In the genomic region with DNA sequence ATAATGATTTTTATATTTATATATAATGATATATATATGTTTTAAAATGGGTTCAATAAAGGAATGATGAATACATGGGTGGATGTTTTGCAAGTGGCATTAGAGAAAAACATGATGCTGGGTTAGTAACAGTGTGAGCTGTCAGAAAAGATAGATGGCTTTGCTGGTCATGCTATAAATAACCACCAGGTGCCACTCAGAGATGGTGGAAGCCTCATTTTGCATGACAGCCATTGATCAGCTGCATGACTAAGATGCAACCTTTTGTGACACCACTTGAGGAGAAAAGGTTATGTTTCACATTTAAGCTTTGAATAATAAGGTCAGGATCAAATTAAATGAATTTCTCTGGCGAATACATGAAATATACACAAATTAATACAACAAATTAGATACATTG, we compare ENCODE assay signal across 9 cellular contexts.
A peak's percentile ranks its signal among the peaks of the same experiment; 100 is the strongest.
DNase-seq lines count a peak whose midpoint lies in the region; ATAC-seq, FAIRE-seq and TF ChIP-seq lines count a peak whose summit lies in the region.
"Had no signal": no experiment of that assay in that cellular context is flagged by ENCODE, and none has a peak within 500 bp of the region (broad histone marks: within the 10 kb centered on the region; RNA-seq: fewer than 3 reads in every experiment).

No MANE protein-coding gene starts in this region.

- no peak overlapping the region for H4K8ac ChIP-seq in H9 (replicated peaks; ENCODE audit: insufficient read length, low read depth, low read length)

- H4K20me1 ChIP-seq in H9 (ENCODE audit: control insufficient read depth, insufficient read depth, insufficient read length) (no peaks in the 10 kb centered on the region), hepatocyte (ENCODE audit: insufficient read depth, poor library complexity, severe bottlenecking) (no peaks in the 10 kb centered on the region)

- H3K79me1 ChIP-seq in H9 (ENCODE audit: insufficient read depth, low read depth, low read length, poor library complexity, severe bottlenecking) = no peaks in the 10 kb centered on the region

- TF ChIP-seq CTCF in GM12872 (IDR thresholded peaks at IDR 0.05; ENCODE audit: insufficient read depth, low read depth, low read length) (peak; percentile 27; the same call in 1 of the 3 replicates), H9 (conservative IDR thresholded peaks at IDR 0.05) (peak; percentile 69), hepatocyte (IDR thresholded peaks at IDR 0.05; ENCODE audit: poor library complexity) (peak; percentile 22)

- H2BK20ac ChIP-seq in H9 (ENCODE audit: low read depth, low read length, poor library complexity, severe bottlenecking) = no peak overlapping the region

- H3K9me3 ChIP-seq in H9 (ENCODE audit: control insufficient read depth, low read depth, low read length) (no peaks in the 10 kb centered on the region), hepatocyte (ENCODE audit: low read depth) (no peaks in the 10 kb centered on the region), right cardiac atrium (ENCODE audit: control insufficient read depth, low read length) (no peaks in the 10 kb centered on the region)

- H3K79me2 ChIP-seq in H9 (ENCODE audit: insufficient read depth, low read length) (no peaks in the 10 kb centered on the region), hepatocyte (no peaks in the 10 kb centered on the region)

- H3K27ac ChIP-seq in H9 (ENCODE audit: insufficient read length, low read depth, low read length) = no peak overlapping the region
- no peak overlapping the region for H3K27ac ChIP-seq in hepatocyte
- no peak overlapping the region for H3K27ac ChIP-seq in right cardiac atrium (ENCODE audit: low read length)

- H2BK12ac ChIP-seq in H9 (ENCODE audit: insufficient read length, low read depth, low read length) = no peak overlapping the region

- no peak overlapping the region for H3K23ac ChIP-seq in H9 (ENCODE audit: insufficient read length, low read depth, low read length)

- no peak overlapping the region for H4K5ac ChIP-seq in H9 (ENCODE audit: insufficient read length, low read depth, low read length)

- no peak for ATAC-seq in activated T-cell treated with anti-CD3 and anti-CD28 coated beads, Interleukin-2, amount 50 U/mL, for 72 hours (replicated peaks in 1 of 2)
- no peak for ATAC-seq in right cardiac atrium
- ATAC-seq: stimulated activated memory B cell treated with anti-CD40 and anti-IgM and Interleukin-4, amounts not matched to agents 10 μg/mL and 1 μg/mL and 100 μg/mL, for 72 hours had no signal

- H2BK15ac ChIP-seq in H9 (ENCODE audit: low read depth, low read length) = no peak overlapping the region

- H3K4me2 ChIP-seq in H9 (ENCODE audit: insufficient read depth, insufficient read length, low read length) = no peak overlapping the region
- H3K4me2 ChIP-seq in hepatocyte = no peak overlapping the region

- H3K9me2 ChIP-seq in hepatocyte (replicated peaks; ENCODE audit: insufficient read depth) = no peaks in the 10 kb centered on the region

- H3K4me3 ChIP-seq in hepatocyte (no peak overlapping the region), right cardiac atrium (ENCODE audit: low read length) (no peak overlapping the region)

- H3K56ac ChIP-seq in H9 (ENCODE audit: insufficient read length, low read depth, low read length) = no peak overlapping the region

- peaks cover 2 to 4% of the 10 kb centered on the region in 2 experiments; a peak in 1 of 4 replicates for H3K4me1 Mint-ChIP-seq in H9
- no peaks in the 10 kb centered on the region for H3K4me1 Mint-ChIP-seq in activated T-cell treated with anti-CD3 and anti-CD28 coated beads, Interleukin-2, amount 50 U/mL, for 72 hours (ENCODE audit: low read depth)
- H3K4me1 Mint-ChIP-seq: stimulated activated memory B cell treated with anti-CD40 and anti-IgM and Interleukin-4, amounts not matched to agents 10 μg/mL and 1 μg/mL and 100 μg/mL, for 72 hours had no signal

- H3K27me3 Mint-ChIP-seq in H9 (ENCODE audit: low read depth) = no peaks in the 10 kb centered on the region
- H3K27me3 Mint-ChIP-seq in activated T-cell treated with anti-CD3 and anti-CD28 coated beads, Interleukin-2, amount 50 U/mL, for 72 hours (ENCODE audit: low read depth) = no peaks in the 10 kb centered on the region
- H3K27me3 Mint-ChIP-seq: stimulated activated memory B cell treated with anti-CD40 and anti-IgM and Interleukin-4, amounts not matched to agents 10 μg/mL and 1 μg/mL and 100 μg/mL, for 72 hours had no signal

- H3K9ac ChIP-seq in H9 (ENCODE audit: extremely low read depth, insufficient read length, low read length) = no peak overlapping the region

- H2AFZ ChIP-seq in H9 (ENCODE audit: low read length) = no peak overlapping the region
- H2AFZ ChIP-seq in hepatocyte = no peak overlapping the region

- H3K36me3 Mint-ChIP-seq in H9 (ENCODE audit: insufficient read depth in 1 of 3, low read depth in 3 of 3) = no peaks in the 10 kb centered on the region
- no peaks in the 10 kb centered on the region for H3K36me3 Mint-ChIP-seq in activated T-cell treated with anti-CD3 and anti-CD28 coated beads, Interleukin-2, amount 50 U/mL, for 72 hours (ENCODE audit: insufficient read depth in 2 of 2)
- H3K36me3 Mint-ChIP-seq: stimulated activated memory B cell treated with anti-CD40 and anti-IgM and Interleukin-4, amounts not matched to agents 10 μg/mL and 1 μg/mL and 100 μg/mL, for 72 hours had no signal

- H3T11ph ChIP-seq in H9 (ENCODE audit: low read length) = no peak overlapping the region

- WGBS in H9 (ENCODE audit: extremely low coverage, insufficient read length, low lambda C conversion rate) = no CpG with 5 or more reads among the region's 1 CpG
- 32% methylated on average over 1 of the region's 1 CpG for WGBS in hepatocyte (ENCODE audit: low lambda C conversion rate, missing lambda C conversion rate)
- 86% methylated on average over 1 of the region's 1 CpG for WGBS in right cardiac atrium

- no peaks in the 10 kb centered on the region for H3K27me3 ChIP-seq in H9 (ENCODE audit: insufficient read depth, low read length)
- H3K27me3 ChIP-seq in hepatocyte = no peaks in the 10 kb centered on the region
- H3K27me3 ChIP-seq in right cardiac atrium (ENCODE audit: control insufficient read depth, insufficient read depth) = no peaks in the 10 kb centered on the region

- DNase-seq in H9 (peak; percentile 37), NCI-H146 treated with DMSO at 0.1 percent for 48 hours (lab: John Stamatoyannopoulos, UW; ENCODE audit: unreplicated experiment) (peak; percentile 43), hepatocyte (ENCODE audit: low spot score) (peak; percentile 6), urothelium cell line (ENCODE audit: low spot score) (no peak), AG08396 (ENCODE audit: low spot score) (no peak), right cardiac atrium (no peak)
- DNase-seq in activated T-cell treated with anti-CD3 and anti-CD28 coated beads, Interleukin-2, amount 50 U/mL, for 72 hours = no peak

- no peak for FAIRE-seq in urothelium cell line (lab: Jason Lieb, UNC)

- no peak overlapping the region for H2AK5ac ChIP-seq in H9 (ENCODE audit: insufficient read length, low read length)

- H4K91ac ChIP-seq in H9 (ENCODE audit: insufficient read length, low read depth, low read length) = no peak overlapping the region

- H3K27ac Mint-ChIP-seq in H9 = no peak overlapping the region
- H3K27ac Mint-ChIP-seq in activated T-cell treated with anti-CD3 and anti-CD28 coated beads, Interleukin-2, amount 50 U/mL, for 72 hours = no peak overlapping the region
- H3K27ac Mint-ChIP-seq: stimulated activated memory B cell treated with anti-CD40 and anti-IgM and Interleukin-4, amounts not matched to agents 10 μg/mL and 1 μg/mL and 100 μg/mL, for 72 hours had no signal

- no peak overlapping the region for H2BK120ac ChIP-seq in H9 (ENCODE audit: low read depth, low read length, poor library complexity, severe bottlenecking)

- H3K36me3 ChIP-seq in hepatocyte (replicated peaks; ENCODE audit: insufficient read depth, low read depth) = no peaks in the 10 kb centered on the region

- H3K9me3 Mint-ChIP-seq in H9 = no peaks in the 10 kb centered on the region
- no peaks in the 10 kb centered on the region for H3K9me3 Mint-ChIP-seq in activated T-cell treated with anti-CD3 and anti-CD28 coated beads, Interleukin-2, amount 50 U/mL, for 72 hours
- H3K9me3 Mint-ChIP-seq: stimulated activated memory B cell treated with anti-CD40 and anti-IgM and Interleukin-4, amounts not matched to agents 10 μg/mL and 1 μg/mL and 100 μg/mL, for 72 hours had no signal

- H3K4me1 ChIP-seq in H9 (ENCODE audit: insufficient read depth, low read length) = no peaks in the 10 kb centered on the region
- H3K4me1 ChIP-seq in hepatocyte (ENCODE audit: insufficient read depth) = no peaks in the 10 kb centered on the region
- no peaks in the 10 kb centered on the region for H3K4me1 ChIP-seq in right cardiac atrium (ENCODE audit: control insufficient read depth, insufficient read depth, low read length)

- H3K14ac ChIP-seq in H9 (ENCODE audit: insufficient read depth, low read length) = no peak overlapping the region

- H2BK5ac ChIP-seq in H9 (ENCODE audit: insufficient read length, low read length) = no peak overlapping the region

- no peak overlapping the region for H3K18ac ChIP-seq in H9 (ENCODE audit: insufficient read length, low read depth, low read length)

- H3K23me2 ChIP-seq in H9 (ENCODE audit: insufficient read length, low read depth, low read length, poor library complexity, severe bottlenecking) = no peaks in the 10 kb centered on the region

- H3K4me3 Mint-ChIP-seq in H9 = no peak overlapping the region
- H3K4me3 Mint-ChIP-seq in activated T-cell treated with anti-CD3 and anti-CD28 coated beads, Interleukin-2, amount 50 U/mL, for 72 hours = no peak overlapping the region
- H3K4me3 Mint-ChIP-seq: stimulated activated memory B cell treated with anti-CD40 and anti-IgM and Interleukin-4, amounts not matched to agents 10 μg/mL and 1 μg/mL and 100 μg/mL, for 72 hours had no signal

- H3K4ac ChIP-seq in H9 (ENCODE audit: low read depth, low read length) = no peak overlapping the region

- intact Hi-C loops in right cardiac atrium (cut with DNase I) = no loop called here

Comparison
In these comparisons a context has a peak if more than half of its experiments do, and no peak if none do; other contexts are left out.
1. DNase-seq: peak in H9 (single experiment), NCI-H146 treated with DMSO at 0.1 percent for 48 hours (single experiment) and hepatocyte (single experiment); none in urothelium cell line (single experiment), AG08396 (single experiment), activated T-cell treated with anti-CD3 and anti-CD28 coated beads, Interleukin-2, amount 50 U/mL, for 72 hours (0 of 2) and right cardiac atrium (0 of 3).
2. Peak in every context shown above with its lines, with median percentiles within 50 percentile points of each other: CTCF ChIP-seq.